8 cellular contexts compared by ENCODE assay signal in the genomic region with DNA sequence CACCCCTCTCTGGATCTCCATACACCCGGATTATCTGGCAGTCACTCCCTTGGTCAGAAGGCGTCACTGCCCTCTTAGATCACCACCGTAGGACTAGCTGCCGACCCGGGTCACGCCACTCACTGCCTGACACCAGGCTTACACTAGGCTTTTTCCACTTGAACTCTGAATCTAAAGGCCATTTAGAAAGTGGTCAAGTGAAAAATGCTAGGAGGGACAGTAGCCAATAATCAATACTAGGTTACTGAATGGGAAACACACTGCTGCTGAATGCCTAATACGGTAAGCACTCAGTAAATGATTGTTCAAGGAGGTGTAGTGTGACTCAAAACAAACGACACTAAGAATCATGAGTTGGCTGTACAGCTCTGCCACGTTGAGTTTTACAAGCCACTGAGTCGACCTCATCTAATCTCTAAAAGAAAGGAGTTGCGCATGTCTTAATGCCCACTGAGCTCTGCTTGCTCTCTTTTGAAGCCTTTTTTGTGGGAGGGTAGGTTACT. TPM values are rescaled to one million over a fixed set of nuclear protein-coding genes. Genes with fewer than 3 reads are reported as not detected.
DNase-seq lines count a peak whose midpoint lies in the region; ATAC-seq, FAIRE-seq and TF ChIP-seq lines count a peak whose summit lies in the region.

No MANE protein-coding gene starts in this region.

- H3K9me3 ChIP-seq in CD8-positive, alpha-beta T cell (ENCODE audit: low read length): no peaks in the 10 kb centered on the region
- H3K9me3 ChIP-seq in duodenal mucosa (ENCODE audit: control insufficient read depth in 1 of 2, low read length in 2 of 2) (no peaks in the 10 kb centered on the region), aorta (ENCODE audit: control insufficient read depth, low read length) (no peaks in the 10 kb centered on the region)

- peak overlapping the region; percentile 98 for H3K4me3 Mint-ChIP-seq in CD8-positive, alpha-beta T cell

- no peak for DNase-seq in CD8-positive, alpha-beta T cell
- DNase-seq in RCC 7860 (ENCODE audit: low spot score): peak; percentile 95
- DNase-seq in midbrain (lab: John Stamatoyannopoulos, UW): peak; percentile 60
- DNase-seq in aorta: no peak

- TF ChIP-seq CTCF in CD8-positive, alpha-beta T cell (IDR thresholded peaks at IDR 0.05): no peak

- CTCF ChIA-PET in CD8-positive, alpha-beta T cell (lab: Charles Lee): interaction anchor here (0.7 to 2.9 kb wide), 3 partner anchors 16 to 817 kb away, joined by 3 to 9 read pairs (median 6); a partner anchor contains a TSS

- H3K4me1 ChIP-seq in CD8-positive, alpha-beta T cell (ENCODE audit: insufficient read depth, low read length): peaks cover 24% of the 10 kb centered on the region
- H3K4me1 ChIP-seq in duodenal mucosa (ENCODE audit: control insufficient read depth in 1 of 2, insufficient read depth in 2 of 2, low read length in 2 of 2) (peaks cover 19 to 31% of the 10 kb centered on the region in 2 donors), aorta (ENCODE audit: control insufficient read depth in 1 of 2, insufficient read depth in 2 of 2, low read length in 2 of 2) (no peaks in the 10 kb centered on the region)

- POLR2A ChIA-PET in CD8-positive, alpha-beta T cell (lab: Charles Lee): no interaction called here

- H3K4me3 ChIP-seq in CD8-positive, alpha-beta T cell (ENCODE audit: low read depth, low read length): peak overlapping the region; percentile 98
- H3K4me3 ChIP-seq in duodenal mucosa (ENCODE audit: low read depth in 1 of 2, low read length in 2 of 2) (peak overlapping the region; percentile 91 to 95), aorta (ENCODE audit: low read length in 2 of 2) (peak overlapping the region; percentile 13 to 27)

- H3K27me3 Mint-ChIP-seq in CD8-positive, alpha-beta T cell (ENCODE audit: low read depth): peaks cover 2% of the 10 kb centered on the region

- no peaks in the 10 kb centered on the region for H3K27me3 ChIP-seq in CD8-positive, alpha-beta T cell (ENCODE audit: insufficient read depth, low read length)
- H3K27me3 ChIP-seq in duodenal mucosa (ENCODE audit: control insufficient read depth in 1 of 2, insufficient read depth in 2 of 2, low read length in 2 of 2) (no peaks in the 10 kb centered on the region), aorta (ENCODE audit: control insufficient read depth in 1 of 2, insufficient read depth in 2 of 2, low read length in 1 of 2) (no peaks in the 10 kb centered on the region)

- peaks cover 39% of the 10 kb centered on the region for H3K4me1 Mint-ChIP-seq in CD8-positive, alpha-beta T cell (ENCODE audit: low read depth)

- FAIRE-seq in RCC 7860 (lab: Jason Lieb, UNC): peak; percentile 92

- 30% methylated on average over 11 of the region's 11 CpGs for WGBS in aorta, 2 donors

- peak overlapping the region; percentile 82 for H3K27ac ChIP-seq in CD8-positive, alpha-beta T cell (ENCODE audit: low read depth, low read length)
- H3K27ac ChIP-seq in duodenal mucosa (ENCODE audit: low read depth, low read length) (peak overlapping the region; percentile 94), aorta (ENCODE audit: low read depth in 1 of 2, low read length in 2 of 2) (peak overlapping the region; percentile 46 to 90)

- H3K9ac ChIP-seq in duodenal mucosa (ENCODE audit: low read depth in 1 of 2, low read length in 2 of 2): peak overlapping the region; percentile 94 to 99

- peak overlapping the region; percentile 97 for H3K27ac Mint-ChIP-seq in CD8-positive, alpha-beta T cell

- H3K36me3 ChIP-seq in CD8-positive, alpha-beta T cell (ENCODE audit: insufficient read depth, low read length): no peaks in the 10 kb centered on the region
- H3K36me3 ChIP-seq in duodenal mucosa (ENCODE audit: control insufficient read depth in 1 of 2, insufficient read depth in 2 of 2, low read length in 2 of 2) (no peaks in the 10 kb centered on the region), aorta (ENCODE audit: control insufficient read depth in 1 of 2, insufficient read depth in 2 of 2, low read length in 1 of 2) (peaks cover 0 to 2% of the 10 kb centered on the region in 2 donors)

- intact Hi-C loops in CD8-positive, alpha-beta T cell (cut with DNase I, micrococcal nuclease): loop anchor here (2.0 to 10.0 kb wide), 6 partner anchors 496 to 1979 kb away; a partner anchor contains a TSS
- intact Hi-C loops in aorta (cut with DNase I): loop anchor here in 1 of 2 donors (10.0 kb wide), 1 partner anchor 117 kb away; a partner anchor contains a TSS

- H3K36me3 Mint-ChIP-seq in CD8-positive, alpha-beta T cell: peaks cover 12% of the 10 kb centered on the region

- ATAC-seq in CD8-positive, alpha-beta T cell: no peak
- peak; percentile 12 for ATAC-seq in GM18868 (IDR thresholded peaks at IDR 0.05; ENCODE audit: unreplicated experiment)
- peak; percentile 31 for ATAC-seq in HG03095 (IDR thresholded peaks at IDR 0.05; ENCODE audit: unreplicated experiment)
- peak; percentile 72 for ATAC-seq in aorta (ENCODE audit: low FRiP score)
- no peak for ATAC-seq in HG02870 (IDR thresholded peaks at IDR 0.05; ENCODE audit: unreplicated experiment)

- H3K9me3 Mint-ChIP-seq in CD8-positive, alpha-beta T cell: no peaks in the 10 kb centered on the region

RNA-seq across cellular contexts. Expression of a gene that starts 0.7 kb away (rescaled TPM):
- total RNA-seq in CD8-positive, alpha-beta T cell: 1 to 10 TPM; 9.7 to 9.9 TPM
- 10 to 100 TPM; 33.5 to 34.0 TPM for total RNA-seq in aorta
- 10 to 100 TPM; 16.3 to 20.0 TPM for polyA plus RNA-seq in aorta

Comparison
In these comparisons a context has a peak if more than half of its experiments do, and no peak if none do; other contexts are left out.
1. ATAC-seq: peak in GM18868 (single experiment), HG03095 (single experiment) and aorta (single experiment); none in CD8-positive, alpha-beta T cell (single experiment) and HG02870 (single experiment).
2. DNase-seq: peak in RCC 7860 (single experiment) and midbrain (single experiment); none in CD8-positive, alpha-beta T cell (0 of 7) and aorta (0 of 2).
3. H3K4me3 ChIP-seq: peak in every context shown above with its lines; median percentile 98 in CD8-positive, alpha-beta T cell; 93 in duodenal mucosa; 20 in aorta.
4. Peak in every context shown above with its lines, with median percentiles within 50 percentile points of each other: H3K27ac ChIP-seq.